Comparison of ENCODE assay signal across 2 cellular contexts in genomic region chr5:154077692-154078091, GRCh38.
TF ChIP-seq lines count a peak whose summit lies in the region.

No MANE protein-coding gene starts in this region.

TF ChIP-seq in SK-N-SH treated with all-trans-retinoic acid at 6 μM for 48 hours, 23 proteins besides CTCF, POLR2A, EP300 and RAD21:
- TF ChIP-seq ZNF70 (CRISPR knock-in tag; IDR thresholded peaks at IDR 0.05) (no peak), PATZ1 (CRISPR knock-in tag; IDR thresholded peaks at IDR 0.05; ENCODE audit: borderline replicate concordance) (no peak), GLIS3 (CRISPR knock-in tag; IDR thresholded peaks at IDR 0.05) (no peak), TOX (CRISPR knock-in tag; IDR thresholded peaks at IDR 0.05; ENCODE audit: borderline replicate concordance) (no peak), TCF4 (CRISPR knock-in tag; IDR thresholded peaks at IDR 0.05; ENCODE audit: borderline replicate concordance) (no peak), CSDC2 (CRISPR knock-in tag; IDR thresholded peaks at IDR 0.05) (no peak), ESRRG (CRISPR knock-in tag; IDR thresholded peaks at IDR 0.05) (no peak), ZNF565 (CRISPR knock-in tag; conservative IDR thresholded peaks at IDR 0.05; ENCODE audit: low read depth) (no peak), ZNF8 (CRISPR knock-in tag; IDR thresholded peaks at IDR 0.05) (no peak), ZFP3 (CRISPR knock-in tag; IDR thresholded peaks at IDR 0.05) (no peak), PPARA (CRISPR knock-in tag; IDR thresholded peaks at IDR 0.05; ENCODE audit: borderline replicate concordance) (no peak), ZFP30 (CRISPR knock-in tag; IDR thresholded peaks at IDR 0.05) (no peak), BACH2 (CRISPR knock-in tag; IDR thresholded peaks at IDR 0.05; ENCODE audit: borderline replicate concordance) (no peak), RARB (CRISPR knock-in tag; IDR thresholded peaks at IDR 0.05) (no peak)

TF ChIP-seq in SK-N-SH, 30 proteins besides CTCF, POLR2A, EP300 and RAD21:
- TF ChIP-seq GATA2 (CRISPR knock-in tag; IDR thresholded peaks at IDR 0.05) (no peak), RFX5 (IDR thresholded peaks at IDR 0.05; ENCODE audit: low read length) (no peak), SMC3 (IDR thresholded peaks at IDR 0.05; ENCODE audit: low read depth, low read length) (no peak)
